In the genomic region with DNA sequence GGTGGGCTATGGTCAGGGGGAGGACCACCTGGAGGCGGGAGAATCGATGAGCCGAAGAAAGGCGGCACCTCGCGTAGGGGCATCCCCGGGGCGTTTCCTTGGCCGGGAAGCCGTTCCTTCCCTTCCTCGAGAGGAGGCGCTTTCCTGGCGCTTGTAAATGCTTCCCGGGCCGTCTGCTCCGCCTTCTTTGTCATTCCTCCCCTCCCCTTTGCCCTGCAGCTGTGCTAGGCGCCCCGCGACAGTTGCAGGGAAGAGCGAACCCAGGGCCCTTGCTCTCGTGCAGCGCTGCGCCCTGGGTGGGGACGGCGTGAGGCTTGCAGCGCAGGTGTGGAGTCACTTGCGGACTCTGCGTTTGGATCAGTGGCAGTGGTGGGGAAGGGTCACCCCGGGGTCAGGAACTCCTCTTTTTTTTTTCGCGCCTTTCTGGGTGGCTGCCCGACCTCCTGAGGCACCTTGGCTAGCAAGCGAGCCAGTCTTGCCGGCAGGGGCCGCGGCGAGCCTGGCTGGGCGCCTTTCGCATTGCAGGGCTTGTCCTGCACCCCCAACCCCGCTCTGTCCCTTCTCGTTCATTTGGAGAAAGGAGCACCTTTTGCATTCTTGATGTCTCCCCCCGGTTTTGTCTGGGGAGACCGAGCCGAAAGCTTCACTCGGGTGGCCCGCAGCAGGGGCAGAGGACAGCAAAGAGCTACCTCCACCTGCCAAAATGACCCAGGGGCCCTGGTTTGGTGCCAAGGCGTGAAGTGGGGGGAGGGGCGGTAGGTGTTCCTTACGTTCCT, we compare ENCODE assay signal across 8 cellular contexts. TPM values are rescaled to one million over a fixed set of nuclear protein-coding genes. Genes with fewer than 3 reads are reported as not detected.
DNase-seq lines count a peak whose midpoint lies in the region; FAIRE-seq and TF ChIP-seq lines count a peak whose summit lies in the region.

No MANE protein-coding gene starts in this region.

- H3K4me3 ChIP-seq in lower leg skin (ENCODE audit: low read depth, poor library complexity, severe bottlenecking) (peak overlapping the region; percentile 73), testis (peak overlapping the region; percentile 71 to 76)
- H3K4me3 ChIP-seq in effector memory CD4-positive, alpha-beta T cell (ENCODE audit: insufficient read depth, low read depth, low read length, poor library complexity, severe bottlenecking), result no peak overlapping the region

- H3K27ac ChIP-seq in 22Rv1 (peak overlapping the region; percentile 42), testis (peak overlapping the region; percentile 4 to 56)
- no peak overlapping the region for H3K27ac ChIP-seq in effector memory CD4-positive, alpha-beta T cell (ENCODE audit: insufficient read depth, low read length, poor library complexity, severe bottlenecking)

- peak; percentile 31 for DNase-seq in HS-5 (ENCODE audit: low read depth)
- DNase-seq in RCC 7860 (ENCODE audit: low spot score), result peak; percentile 76
- DNase-seq in dermis blood vessel endothelial cell, result peak; percentile 16
- DNase-seq in lower leg skin (ENCODE audit: low spot score in 2 of 2), result peak; percentile 53 to 89
- peak; percentile 85 for DNase-seq in testis
- DNase-seq in effector memory CD4-positive, alpha-beta T cell, result no peak

- peaks cover 6% of the 10 kb centered on the region for H3K4me1 ChIP-seq in testis
- H3K4me1 ChIP-seq in effector memory CD4-positive, alpha-beta T cell (ENCODE audit: control insufficient read depth, insufficient read depth, low read length, poor library complexity, severe bottlenecking), result peaks cover 7% of the 10 kb centered on the region

- FAIRE-seq in RCC 7860 (lab: Jason Lieb, UNC), result peak; percentile 77

- no peaks in the 10 kb centered on the region for H3K27me3 ChIP-seq in testis
- peaks cover 15% of the 10 kb centered on the region for H3K27me3 ChIP-seq in effector memory CD4-positive, alpha-beta T cell (replicated peaks; ENCODE audit: control insufficient read depth, insufficient read depth, low read length, poor library complexity, severe bottlenecking)

- TF ChIP-seq CTCF in 22Rv1 (IDR thresholded peaks at IDR 0.05) (peak; percentile 45), GM12872 (IDR thresholded peaks at IDR 0.05; ENCODE audit: insufficient read depth, low read depth, low read length) (0 out of 3 replicates have a peak, but pooled peaks have one; percentile 15), lower leg skin (IDR thresholded peaks at IDR 0.05) (no peak), testis (IDR thresholded peaks at IDR 0.05) (peak in 1 of 3 experiments; percentile 16)

- no peaks in the 10 kb centered on the region for H3K9me3 ChIP-seq in testis
- no peaks in the 10 kb centered on the region for H3K9me3 ChIP-seq in effector memory CD4-positive, alpha-beta T cell (ENCODE audit: control insufficient read depth, low read length)

- WGBS in lower leg skin, 2 donors, result 2 to 3% methylated on average over 35 to 44 of the region's 49 CpGs
- WGBS in testis, 2 donors, result 2% methylated on average over 22 to 49 of the region's 49 CpGs

- TF ChIP-seq POLR2A in lower leg skin (IDR thresholded peaks at IDR 0.05) (no peak), testis (IDR thresholded peaks at IDR 0.05) (no peak)

- H3K36me3 ChIP-seq in testis (ENCODE audit: low read depth, missing control alignments), result no peaks in the 10 kb centered on the region
- no peaks in the 10 kb centered on the region for H3K36me3 ChIP-seq in effector memory CD4-positive, alpha-beta T cell (ENCODE audit: control insufficient read depth, insufficient read depth, low read length)

- intact Hi-C loops in lower leg skin (cut with DNase I; ENCODE audit: low total_unique reads) (no loop called here), testis (cut with DNase I; ENCODE audit: low total_unique reads) (no loop called here)

RNA-seq across cellular contexts. Expression of a gene that starts 0.9 kb away (rescaled TPM):
- total RNA-seq in dermis blood vessel endothelial cell (1.3 and 1.5 TPM in 2 replicates), lower leg skin (10 to 100 TPM; 11.0 to 35.4 (median 17.9) TPM), testis (10 to 100 TPM; 17.4 to 86.9 TPM)
- 12.1 TPM for polyA plus RNA-seq in testis (ENCODE audit: insufficient read depth, low read depth, low replicate concordance)

Comparison
In these comparisons a context has a peak if more than half of its experiments do, and no peak if none do; other contexts are left out.
1. CTCF ChIP-seq: peak in 22Rv1 (single experiment) and GM12872 (single experiment); none in lower leg skin (0 of 3).
2. DNase-seq: peak in HS-5 (single experiment), RCC 7860 (single experiment), dermis blood vessel endothelial cell (single experiment), lower leg skin (2 of 2) and testis (single experiment); none in effector memory CD4-positive, alpha-beta T cell (0 of 3).